10 cellular contexts compared by ENCODE assay signal in genomic region chr15:74374648-74375302, GRCh38. TPM values are rescaled to one million over a fixed set of nuclear protein-coding genes. Genes with fewer than 3 reads are reported as not detected.
DNase-seq lines count a peak whose midpoint lies in the region; ATAC-seq and TF ChIP-seq lines count a peak whose summit lies in the region.
"Had no signal": no experiment of that assay in that cellular context is flagged by ENCODE, and none has a peak within 500 bp of the region (broad histone marks: within the 10 kb centered on the region; RNA-seq: fewer than 3 reads in every experiment).

No MANE protein-coding gene starts in this region.

- DNase-seq in GM12865 (ENCODE audit: low read depth), result no peak
- DNase-seq in chondrocyte (ENCODE audit: low spot score), result no peak
- no peak for DNase-seq in hypothalamus (lab: John Stamatoyannopoulos, UW)
- DNase-seq in NCI-H1436 (lab: John Stamatoyannopoulos, UW), result no peak
- DNase-seq in stimulated activated CD4-positive, alpha-beta T cell treated with anti-CD3 and anti-CD28 coated beads, Interleukin-2, amount 100 ng/mL, for 24 hours, result no peak
- no peak for DNase-seq in ACHN

- no peaks in the 10 kb centered on the region for H3K9me3 Mint-ChIP-seq in chondrocyte (ENCODE audit: low read depth)

- no peaks in the 10 kb centered on the region for H3K36me3 Mint-ChIP-seq in chondrocyte (ENCODE audit: low read depth)

- no peaks in the 10 kb centered on the region for H3K9me3 ChIP-seq in neutrophil
- H3K9me3 ChIP-seq: thyroid gland had no signal

- H3K27me3 ChIP-seq in neutrophil, result peaks cover 64% of the 10 kb centered on the region
- H3K27me3 ChIP-seq: thyroid gland had no signal

- H3K27me3 Mint-ChIP-seq in chondrocyte (ENCODE audit: low read depth), result peaks cover 15% of the 10 kb centered on the region

- no peak overlapping the region for H3K27ac Mint-ChIP-seq in chondrocyte (ENCODE audit: unreplicated experiment)

- in situ Hi-C loops in ACHN (cut with HindIII; ENCODE audit: low pct_ligation_motif_present, low pct_unique_long_range_greater_than_20kb, low sequenced_read_pairs), result no loop called here

- peaks cover 13% of the 10 kb centered on the region for H3K4me1 Mint-ChIP-seq in chondrocyte (ENCODE audit: low read depth)

- no peak overlapping the region for H3K27ac ChIP-seq in neutrophil
- H3K27ac ChIP-seq: epithelial cell of prostate, thyroid gland had no signal

- peaks cover 17 to 19% of the 10 kb centered on the region in 2 experiments for H3K4me1 ChIP-seq in neutrophil (ENCODE audit: control insufficient read depth in 1 of 2, insufficient read depth in 1 of 2, low read depth in 1 of 2, low read length in 1 of 2)

- H3K36me3 ChIP-seq in neutrophil, result no peaks in the 10 kb centered on the region
- H3K36me3 ChIP-seq: thyroid gland had no signal

- peak; percentile 16 for TF ChIP-seq CTCF in GM12865 (IDR thresholded peaks at IDR 0.05; ENCODE audit: insufficient read depth, low read depth, low read length, missing control alignments)
- TF ChIP-seq CTCF in chondrocyte (IDR thresholded peaks at IDR 0.05), result no peak
- TF ChIP-seq CTCF in neutrophil (IDR thresholded peaks at IDR 0.05), result no peak

- H3K4me3 Mint-ChIP-seq in chondrocyte (ENCODE audit: unreplicated experiment), result peak overlapping the region; percentile 79

- H3K4me3 ChIP-seq in GM12865 (ENCODE audit: low read depth, low read length) (peak overlapping the region; percentile 15), neutrophil (ENCODE audit: low read depth in 1 of 2, low read length in 1 of 2) (peak overlapping the region; percentile 85)

- peak; percentile 15 for ATAC-seq in HG03457 (IDR thresholded peaks at IDR 0.05; ENCODE audit: unreplicated experiment)

RNA-seq across cellular contexts. Expression of gene CYP11A1, which starts 7.3 kb away (rescaled TPM):
- total RNA-seq in chondrocyte, result 0.32 to 0.54 TPM in 2 of 3 replicates, not detected in the other

RNA-seq across cellular contexts. Expression of gene SEMA7A, which starts 59.0 kb away (rescaled TPM):
- total RNA-seq in chondrocyte, result 1.1 to 3.3 TPM (median 2.3 TPM) in 3 replicates
